In the genomic region with DNA sequence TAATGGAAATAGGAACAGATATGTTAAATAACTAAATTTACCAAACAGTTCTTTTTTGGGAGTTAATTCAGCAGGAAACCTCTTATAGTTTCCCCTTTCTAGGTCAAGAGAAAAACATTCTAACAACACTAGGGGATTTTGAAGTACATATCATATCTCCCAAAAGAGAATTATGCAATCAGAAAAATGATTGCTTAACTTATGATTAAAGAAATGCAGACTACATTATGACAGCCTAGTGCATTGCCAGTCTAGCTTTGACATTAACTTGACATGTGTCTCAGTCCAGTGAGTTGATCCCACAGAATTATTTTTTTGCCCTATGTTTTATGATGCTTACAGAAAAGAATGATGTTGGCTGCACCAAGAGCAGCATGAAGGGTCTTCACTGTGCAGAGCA, we compare ENCODE assay signal across 15 cellular contexts. TPM values are rescaled to one million over a fixed set of nuclear protein-coding genes. Genes with fewer than 3 reads are reported as not detected.
DNase-seq lines count a peak whose midpoint lies in the region; ATAC-seq lines count a peak whose summit lies in the region.
"Had no signal": no experiment of that assay in that cellular context is flagged by ENCODE, and none has a peak within 500 bp of the region (broad histone marks: within the 10 kb centered on the region; RNA-seq: fewer than 3 reads in every experiment).

No MANE protein-coding gene starts in this region.

- DNase-seq in Right ventricle myocardium inferior (ENCODE audit: missing footprints) (no peak), cardiac septum (ENCODE audit: low spot score) (no peak), MV-4-11 (lab: John Stamatoyannopoulos, UW) (peak; percentile 2), amniotic epithelial cell (ENCODE audit: low read depth) (peak; percentile 11), OCI-M2 (lab: John Stamatoyannopoulos, UW; ENCODE audit: unreplicated experiment) (no peak)
- DNase-seq: 8988T; Caco-2; CD8-positive, alpha-beta memory T cell; DND-41; GDM1 had no signal

- ATAC-seq in Right ventricle myocardium inferior (peak; percentile 46), HG03439 (IDR thresholded peaks at IDR 0.05; ENCODE audit: unreplicated experiment) (no peak)

- no peak overlapping the region for H3K9ac ChIP-seq in subcutaneous abdominal adipose tissue (ENCODE audit: low read length in 5 of 5)
- H3K9ac ChIP-seq: BLaER1 had no signal

- peaks cover 0 to 28% (median 12%) of the 10 kb centered on the region in 5 donors for H3K4me1 ChIP-seq in subcutaneous abdominal adipose tissue (ENCODE audit: control insufficient read depth in 5 of 5, insufficient read depth in 5 of 5, low read length in 5 of 5)
- H3K4me1 ChIP-seq: BLaER1, Caco-2, HAP-1 had no signal

- no peaks in the 10 kb centered on the region for H3K36me3 ChIP-seq in subcutaneous abdominal adipose tissue (ENCODE audit: control insufficient read depth in 5 of 5, insufficient read depth in 5 of 5, low read length in 5 of 5)
- H3K36me3 ChIP-seq: BLaER1, HAP-1 had no signal

- H3K27me3 ChIP-seq in subcutaneous abdominal adipose tissue (ENCODE audit: control insufficient read depth in 5 of 5, insufficient read depth in 4 of 5, low read length in 5 of 5) = no peaks in the 10 kb centered on the region
- H3K27me3 ChIP-seq: BLaER1 had no signal

- peak overlapping the region; percentile 4 for H3K27ac ChIP-seq in subcutaneous abdominal adipose tissue (ENCODE audit: low read depth, low read length)
- H3K27ac ChIP-seq: BLaER1, HL-60 had no signal

- intact Hi-C loops in Right ventricle myocardium inferior (cut with DNase I) (no loop called here), cardiac septum (cut with DNase I) (no loop called here)

- H3K4me3 ChIP-seq in subcutaneous abdominal adipose tissue (ENCODE audit: low read depth in 1 of 5, low read length in 5 of 5) = no peak overlapping the region
- H3K4me3 ChIP-seq: BLaER1, HAP-1 had no signal

- no peaks in the 10 kb centered on the region for H3K9me3 ChIP-seq in subcutaneous abdominal adipose tissue (ENCODE audit: control insufficient read depth in 5 of 5, low read length in 5 of 5)
- H3K9me3 ChIP-seq: BLaER1, Caco-2, HAP-1 had no signal

RNA-seq across cellular contexts. Expression of a gene that starts 31.7 kb away (rescaled TPM):
- 8.1 TPM for total RNA-seq in Right ventricle myocardium inferior
- total RNA-seq in cardiac septum = 13.6 TPM

Comparison
In these comparisons a context has a peak if more than half of its experiments do, and no peak if none do; other contexts are left out.
1. DNase-seq: peak in MV-4-11 (single experiment) and amniotic epithelial cell (single experiment); none in Right ventricle myocardium inferior (single experiment), cardiac septum (single experiment) and OCI-M2 (single experiment).